In the genomic region with DNA sequence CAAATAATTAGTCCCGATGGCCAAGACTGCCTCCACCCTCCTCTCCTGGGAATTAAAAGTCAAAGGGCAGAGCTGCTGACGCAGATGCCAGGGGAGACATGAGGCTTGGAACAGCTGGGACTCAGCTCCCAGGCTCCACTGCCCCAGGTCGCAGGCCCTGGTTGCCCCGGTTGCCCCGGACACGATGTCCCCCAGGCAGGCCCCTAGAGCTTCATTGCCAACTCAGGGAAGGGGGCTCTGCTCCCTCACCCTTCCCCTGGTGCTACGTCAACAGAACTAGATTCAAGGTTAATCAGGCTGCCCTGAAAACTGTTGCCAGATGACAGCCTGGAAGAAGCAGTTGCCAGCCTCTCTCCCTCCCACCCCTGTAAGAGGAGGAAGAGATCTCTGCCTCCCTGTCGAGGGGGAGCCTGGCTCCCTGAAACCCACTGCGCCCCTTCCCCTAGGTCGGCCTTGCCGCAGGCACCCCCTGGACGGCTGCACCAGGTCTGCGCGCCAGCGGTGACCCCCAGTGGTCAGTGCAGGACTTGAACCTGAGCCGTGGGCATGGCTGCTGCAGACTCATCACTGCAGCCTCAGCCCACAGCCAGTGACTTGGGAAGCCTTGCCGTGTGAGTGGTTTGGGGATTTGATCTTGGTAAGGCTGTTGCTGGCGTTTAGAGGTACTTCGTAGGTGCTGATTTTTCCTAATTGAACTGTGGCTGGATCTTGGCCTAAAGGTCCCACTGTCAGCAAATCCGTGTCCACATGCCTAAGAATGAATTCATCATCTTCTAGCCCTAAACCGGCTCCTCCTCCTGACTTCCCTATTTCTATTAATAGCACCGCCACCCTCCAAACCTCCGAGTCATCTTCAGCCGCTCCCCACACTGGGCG, we compare ENCODE assay signal across 8 cellular contexts.
A peak's percentile ranks its signal among the peaks of the same experiment; 100 is the strongest.
DNase-seq lines count a peak whose midpoint lies in the region; ATAC-seq and TF ChIP-seq lines count a peak whose summit lies in the region.

No MANE protein-coding gene starts in this region.

- H4K20me1 ChIP-seq in PC-3 (ENCODE audit: low read length), result no peaks in the 10 kb centered on the region

- H3K36me3 Mint-ChIP-seq in activated T-cell treated with anti-CD3 and anti-CD28 coated beads, Interleukin-2, amount 50 U/mL, for 72 hours (ENCODE audit: insufficient read depth in 2 of 2), result no peaks in the 10 kb centered on the region
- no peaks in the 10 kb centered on the region for H3K36me3 Mint-ChIP-seq in naive thymus-derived CD4-positive, alpha-beta T cell

- no peaks in the 10 kb centered on the region for H3K27me3 Mint-ChIP-seq in activated T-cell treated with anti-CD3 and anti-CD28 coated beads, Interleukin-2, amount 50 U/mL, for 72 hours (ENCODE audit: low read depth)
- no peaks in the 10 kb centered on the region for H3K27me3 Mint-ChIP-seq in naive thymus-derived CD4-positive, alpha-beta T cell

- H3K9ac ChIP-seq in PC-3 (ENCODE audit: low read length), result peak overlapping the region; percentile 41

- peak overlapping the region; percentile 73 for H3K4me2 ChIP-seq in PC-3 (ENCODE audit: low read length)

- H3K4me3 Mint-ChIP-seq in activated T-cell treated with anti-CD3 and anti-CD28 coated beads, Interleukin-2, amount 50 U/mL, for 72 hours, result no peak overlapping the region
- H3K4me3 Mint-ChIP-seq in naive thymus-derived CD4-positive, alpha-beta T cell, result peak overlapping the region in 2 of 10 donors; percentile 5 to 62

- POLR2A ChIA-PET in PC-3 (lab: Charles Lee; ENCODE audit: unreplicated experiment), result interaction anchor here (0.8 to 2.4 kb wide), 3 partner anchors 83 to 97 kb away, joined by 5 to 17 read pairs (median 7); partner anchors contain the start of gene TOB1
- POLR2A ChIA-PET in naive thymus-derived CD4-positive, alpha-beta T cell (lab: Charles Lee), result interaction anchor here (0.6 to 26.4 kb wide), 11 partner anchors 32 to 233 kb away, joined by 3 to 664 read pairs (median 3); partner anchors contain the start of gene TOB1

- CTCF ChIA-PET in PC-3 (lab: Charles Lee), result interaction anchor here (0.8 to 1.9 kb wide), 5 partner anchors 84 to 97 kb away, joined by 3 to 12 read pairs (median 8); partner anchors contain the start of gene TOB1
- CTCF ChIA-PET in naive thymus-derived CD4-positive, alpha-beta T cell (lab: Charles Lee), result interaction anchor here (0.7 to 20.2 kb wide), 8 partner anchors 14 to 170 kb away, joined by 3 to 393 read pairs (median 11); partner anchors contain the start of gene TOB1

- no TSS peak for BruUV-seq in PC-3 (replicated peaks; lab: Mats Ljungman, UMichigan)

- H2AFZ ChIP-seq in PC-3 (ENCODE audit: low read length), result peak overlapping the region; percentile 63

- ATAC-seq in PC-3 (peak; percentile 82), GM19395 (IDR thresholded peaks at IDR 0.05; ENCODE audit: unreplicated experiment) (no peak)
- peak; percentile 83 to 87 for ATAC-seq in activated T-cell treated with anti-CD3 and anti-CD28 coated beads, Interleukin-2, amount 50 U/mL, for 72 hours (replicated peaks in 1 of 2)
- ATAC-seq in naive thymus-derived CD4-positive, alpha-beta T cell, result peak; percentile 88

- H3K9me3 ChIP-seq in PC-3 (ENCODE audit: low read length), result no peaks in the 10 kb centered on the region
- H3K9me3 ChIP-seq in naive thymus-derived CD4-positive, alpha-beta T cell (ENCODE audit: control insufficient read depth in 2 of 3, low read length in 3 of 3), result no peaks in the 10 kb centered on the region

- no peak overlapping the region for H3K27ac Mint-ChIP-seq in activated T-cell treated with anti-CD3 and anti-CD28 coated beads, Interleukin-2, amount 50 U/mL, for 72 hours
- peak overlapping the region in 5 of 9 donors; percentile 31 to 90 (median 69) for H3K27ac Mint-ChIP-seq in naive thymus-derived CD4-positive, alpha-beta T cell

- H3K27me3 ChIP-seq in PC-3 (ENCODE audit: low read length), result no peaks in the 10 kb centered on the region
- no peaks in the 10 kb centered on the region for H3K27me3 ChIP-seq in naive thymus-derived CD4-positive, alpha-beta T cell (ENCODE audit: control insufficient read depth in 2 of 2, insufficient read depth in 2 of 2, low read length in 2 of 2)

- H3K36me3 ChIP-seq in PC-3 (ENCODE audit: low read depth, low read length), result no peaks in the 10 kb centered on the region
- H3K36me3 ChIP-seq in naive thymus-derived CD4-positive, alpha-beta T cell (ENCODE audit: control insufficient read depth in 2 of 3, insufficient read depth in 3 of 3, low read length in 3 of 3), result no peaks in the 10 kb centered on the region

- H3K9me2 ChIP-seq in PC-3 (replicated peaks; ENCODE audit: low read length), result no peaks in the 10 kb centered on the region

- DNase-seq in EL, result peak; percentile 93
- DNase-seq in HT1080 (ENCODE audit: low read depth), result peak; percentile 89
- peak; percentile 96 for DNase-seq in PC-3
- DNase-seq in activated T-cell treated with anti-CD3 and anti-CD28 coated beads, Interleukin-2, amount 50 U/mL, for 72 hours, result peak; percentile 66 to 75
- DNase-seq in fibroblast of gingiva (ENCODE audit: low read depth), result peak; percentile 94
- DNase-seq in naive thymus-derived CD4-positive, alpha-beta T cell, result peak; percentile 34 to 71 (median 51)
- DNase-seq in substantia nigra (lab: John Stamatoyannopoulos, UW), result peak in 48 of 49 donors; percentile 28 to 85 (median 70)

- H3K79me2 ChIP-seq in PC-3 (ENCODE audit: low read length), result no peaks in the 10 kb centered on the region

- H3F3A ChIP-seq in PC-3 (ENCODE audit: low read length, unreplicated experiment), result no peaks in the 10 kb centered on the region

- peaks cover 38% of the 10 kb centered on the region for H3K4me1 ChIP-seq in PC-3 (ENCODE audit: insufficient read depth, low read length)
- peaks cover 0 to 6% of the 10 kb centered on the region in 2 donors for H3K4me1 ChIP-seq in naive thymus-derived CD4-positive, alpha-beta T cell (ENCODE audit: control insufficient read depth in 2 of 2, insufficient read depth in 2 of 2, low read length in 2 of 2)

- peak; percentile 99 for TF ChIP-seq CTCF in PC-3 (conservative IDR thresholded peaks at IDR 0.05; ENCODE audit: low read depth, low read length)

- peak overlapping the region; percentile 78 for H3K27ac ChIP-seq in PC-3 (ENCODE audit: low read length)
- no peak overlapping the region for H3K27ac ChIP-seq in naive thymus-derived CD4-positive, alpha-beta T cell (ENCODE audit: low read depth, low read length)
- peak overlapping the region; percentile 71 for H3K27ac ChIP-seq in substantia nigra (ENCODE audit: low read depth, low read length, poor library complexity, severe bottlenecking)

- H3K4me1 Mint-ChIP-seq in activated T-cell treated with anti-CD3 and anti-CD28 coated beads, Interleukin-2, amount 50 U/mL, for 72 hours (ENCODE audit: low read depth), result peaks cover 12% of the 10 kb centered on the region
- H3K4me1 Mint-ChIP-seq in naive thymus-derived CD4-positive, alpha-beta T cell, result peaks cover 14 to 39% (median 24%) of the 10 kb centered on the region in 7 donors

- H3K9me3 Mint-ChIP-seq in activated T-cell treated with anti-CD3 and anti-CD28 coated beads, Interleukin-2, amount 50 U/mL, for 72 hours, result no peaks in the 10 kb centered on the region
- H3K9me3 Mint-ChIP-seq in naive thymus-derived CD4-positive, alpha-beta T cell, result peaks cover 0 to 1% (median 0%) of the 10 kb centered on the region in 11 donors

- peak overlapping the region; percentile 28; the same call in 1 of the 2 replicates for H3K4me3 ChIP-seq in PC-3 (ENCODE audit: low read length)
- H3K4me3 ChIP-seq in naive thymus-derived CD4-positive, alpha-beta T cell (ENCODE audit: low read length), result no peak overlapping the region

- intact Hi-C loops in PC-3 (cut with micrococcal nuclease), result loop anchor here (1.0 to 2.0 kb wide), 5 partner anchors 59 to 167 kb away; no protein-coding TSS in a partner anchor
- intact Hi-C loops in naive thymus-derived CD4-positive, alpha-beta T cell (cut with micrococcal nuclease), result loop anchor here in 1 of 2 donors (1.0 to 2.0 kb wide), 6 partner anchors 41 to 167 kb away; no protein-coding TSS in a partner anchor
